Comparison of ENCODE assay signal across 22 cellular contexts in genomic region chr5:139733289-139733688, GRCh38.
DNase-seq lines count a peak whose midpoint lies in the region; ATAC-seq and TF ChIP-seq lines count a peak whose summit lies in the region.
"Had no signal": no experiment of that assay in that cellular context is flagged by ENCODE, and none has a peak within 500 bp of the region (broad histone marks: within the 10 kb centered on the region; RNA-seq: fewer than 3 reads in every experiment).

No MANE protein-coding gene starts in this region.

- H3K9ac ChIP-seq in endodermal cell (ENCODE audit: extremely low read depth, low read length, poor library complexity, severe bottlenecking) (no peak overlapping the region), neuronal stem cell (ENCODE audit: low read depth, low read length, poor library complexity) (peak overlapping the region; percentile 79)
- H3K9ac ChIP-seq: parathyroid adenoma had no signal

- POLR2A ChIA-PET in MCF 10A (lab: Yijun Ruan, JAX) (no interaction called here), Caco-2 (lab: Charles Lee) (no interaction called here)

- H3K9me3 ChIP-seq in breast epithelium (no peaks in the 10 kb centered on the region), endodermal cell (ENCODE audit: control insufficient read depth, low read length) (no peaks in the 10 kb centered on the region), neuronal stem cell (replicated peaks in 1 of 2; ENCODE audit: control insufficient read depth in 2 of 2, insufficient read depth in 1 of 2, low read depth in 1 of 2, low read length in 2 of 2) (peaks cover 0 to 2% of the 10 kb centered on the region in 2 donors), Caco-2 (no peaks in the 10 kb centered on the region)
- H3K9me3 ChIP-seq: thoracic aorta had no signal

- intact Hi-C loops in breast epithelium (cut with DNase I; ENCODE audit: low total_unique reads) = no loop called here
- intact Hi-C loops in MCF 10A (cut with micrococcal nuclease) = no loop called here
- intact Hi-C loops in Caco-2 (cut with micrococcal nuclease; ENCODE audit: unreplicated experiment) = no loop called here

- no peak overlapping the region for H3K4me3 Mint-ChIP-seq in MCF 10A (ENCODE audit: unreplicated experiment)
- H3K4me3 Mint-ChIP-seq in endodermal cell = no peak overlapping the region
- H3K4me3 Mint-ChIP-seq in Caco-2 (ENCODE audit: unreplicated experiment) = no peak overlapping the region
- H3K4me3 Mint-ChIP-seq: activated CD4-positive, alpha-beta T cell treated with anti-CD3 and anti-CD28 coated beads, Interleukin-2, amount 10 ng/mL, durations not matched to agents 7 days and 5 days; activated CD8-positive, alpha-beta memory T cell treated with anti-CD3 and anti-CD28 coated beads, Interleukin-2, amount 10 ng/mL, durations not matched to agents 7 days and 5 days; activated T-helper 1 cell treated with anti-CD3 and anti-CD28 coated beads, Interleukin-12 subunit alpha, Interleukin-12 subunit beta, Interleukin-2, Interleukin-4 antibody, amounts not matched to agents 30 ng/mL and 10 ng/mL and 1 ng/mL, durations not matched to agents 14 hours and 24 hours and 36 hours had no signal

- BruUV-seq in MCF 10A (replicated peaks; lab: Mats Ljungman, UMichigan) (no TSS peak), Caco-2 (replicated peaks; lab: Mats Ljungman, UMichigan) (no TSS peak)

- no peaks in the 10 kb centered on the region for H3K4me1 ChIP-seq in breast epithelium
- no peaks in the 10 kb centered on the region for H3K4me1 ChIP-seq in endodermal cell (ENCODE audit: control insufficient read depth, insufficient read depth, low read length)
- H3K4me1 ChIP-seq in neuronal stem cell (ENCODE audit: control insufficient read depth in 2 of 2, insufficient read depth in 1 of 2, low read depth in 1 of 2, low read length in 2 of 2) = peaks cover 12 to 14% of the 10 kb centered on the region in 2 donors
- H3K4me1 ChIP-seq in Caco-2 = peaks cover 3% of the 10 kb centered on the region; the same call in 1 of the 2 replicates
- H3K4me1 ChIP-seq: parathyroid adenoma had no signal

- H3K79me1 ChIP-seq in neuronal stem cell (ENCODE audit: low read depth, low read length) = no peaks in the 10 kb centered on the region

- CTCF ChIA-PET in MCF 10A (lab: Yijun Ruan, JAX) = interaction anchor here (1.0 kb wide), 1 partner anchor 98 kb away, joined by 3 read pairs; no protein-coding TSS in a partner anchor
- CTCF ChIA-PET in Caco-2 (lab: Charles Lee) = no interaction called here

- no peak overlapping the region for H2AFZ ChIP-seq in neuronal stem cell (ENCODE audit: low read length)
- H2AFZ ChIP-seq: parathyroid adenoma had no signal

- no peak overlapping the region for H3K4me2 ChIP-seq in neuronal stem cell (ENCODE audit: insufficient read depth, low read length, poor library complexity, severe bottlenecking)

- peak overlapping the region; percentile 98 for H2BK120ac ChIP-seq in neuronal stem cell (ENCODE audit: low read depth, low read length)

- no peaks in the 10 kb centered on the region for H3K36me3 Mint-ChIP-seq in MCF 10A (ENCODE audit: insufficient read depth, unreplicated experiment)
- H3K36me3 Mint-ChIP-seq in endodermal cell (ENCODE audit: low read depth) = no peaks in the 10 kb centered on the region
- H3K36me3 Mint-ChIP-seq in Caco-2 (ENCODE audit: insufficient read depth, unreplicated experiment) = no peaks in the 10 kb centered on the region
- H3K36me3 Mint-ChIP-seq: activated CD8-positive, alpha-beta memory T cell treated with anti-CD3 and anti-CD28 coated beads, Interleukin-2, amount 10 ng/mL, durations not matched to agents 7 days and 5 days; activated naive CD4-positive, alpha-beta T cell treated with anti-CD3 and anti-CD28 coated beads, Interleukin-2, amount 50 U/mL, for 72 hours had no signal

- peak overlapping the region; percentile 99 for H3K18ac ChIP-seq in neuronal stem cell (ENCODE audit: low read length)

- no peak for TF ChIP-seq POLR2A in breast epithelium (IDR thresholded peaks at IDR 0.05)

- H3K9me3 Mint-ChIP-seq in MCF 10A (ENCODE audit: unreplicated experiment) (no peaks in the 10 kb centered on the region), endodermal cell (no peaks in the 10 kb centered on the region), Caco-2 (ENCODE audit: unreplicated experiment) (no peaks in the 10 kb centered on the region)
- H3K9me3 Mint-ChIP-seq: activated CD4-positive, alpha-beta T cell treated with anti-CD3 and anti-CD28 coated beads, Interleukin-2, amount 10 ng/mL, durations not matched to agents 7 days and 5 days; activated naive CD4-positive, alpha-beta T cell treated with anti-CD3 and anti-CD28 coated beads, Interleukin-2, amount 50 U/mL, for 72 hours; activated T-helper 1 cell treated with anti-CD3 and anti-CD28 coated beads, Interleukin-12 subunit alpha, Interleukin-12 subunit beta, Interleukin-2, Interleukin-4 antibody, amounts not matched to agents 30 ng/mL and 10 ng/mL and 1 ng/mL, durations not matched to agents 14 hours and 24 hours and 36 hours had no signal

- DNase-seq in breast epithelium (ENCODE audit: low spot score in 2 of 2) (no peak), MCF 10A (ENCODE audit: unreplicated experiment) (no peak), endodermal cell (no peak), neuronal stem cell (ENCODE audit: low spot score) (no peak), Caco-2 (no peak), NCI-H2029 (lab: John Stamatoyannopoulos, UW) (no peak), HCEC 1CT (no peak)
- DNase-seq: 8988T; activated CD4-positive, alpha-beta T cell treated with anti-CD3 and anti-CD28 coated beads, Interleukin-2, amount 10 ng/mL, durations not matched to agents 7 days and 5 days; activated CD8-positive, alpha-beta memory T cell treated with anti-CD3 and anti-CD28 coated beads, Interleukin-2, amount 10 ng/mL, durations not matched to agents 7 days and 5 days; DMS79 treated with DMSO at 0.1 percent for 48 hours; effector CD8-positive, alpha-beta T cell; NCI-H1092; NCI-H1930; NCI-H345; Right ventricle myocardium superior had no signal

- H3K27ac ChIP-seq in breast epithelium (peak overlapping the region; percentile 38 to 40), endodermal cell (ENCODE audit: low read depth, low read length) (peak overlapping the region; percentile 93), neuronal stem cell (replicated peaks; ENCODE audit: low read length) (peak overlapping the region; percentile 3)
- H3K27ac ChIP-seq: parathyroid adenoma, thoracic aorta had no signal

- peak overlapping the region; percentile 92 for H2BK5ac ChIP-seq in neuronal stem cell (ENCODE audit: low read length)

- 87 to 94% methylated on average over 2 to 4 of the region's 4 CpGs for WGBS in endodermal cell (ENCODE audit: insufficient coverage in 1 of 2, insufficient read length in 1 of 2), 2 experiments
- no CpG with 5 or more reads among the region's 4 CpGs for WGBS in neuronal stem cell (ENCODE audit: extremely low coverage in 2 of 2, insufficient read length in 2 of 2, insufficient replicate concordance in 1 of 2), 2 donors

- H3K27me3 ChIP-seq in breast epithelium (no peaks in the 10 kb centered on the region), endodermal cell (ENCODE audit: control insufficient read depth, insufficient read depth, low read length, poor library complexity, severe bottlenecking) (no peaks in the 10 kb centered on the region), neuronal stem cell (ENCODE audit: control insufficient read depth in 3 of 3, insufficient read depth in 3 of 3, low read depth in 1 of 3, low read length in 3 of 3) (no peaks in the 10 kb centered on the region), Caco-2 (replicated peaks; ENCODE audit: control insufficient read depth, insufficient read depth, low read length) (no peaks in the 10 kb centered on the region)

- H3K27ac Mint-ChIP-seq in MCF 10A (ENCODE audit: low read depth, unreplicated experiment) (no peak overlapping the region), endodermal cell (no peak overlapping the region), Caco-2 (ENCODE audit: unreplicated experiment) (no peak overlapping the region)
- H3K27ac Mint-ChIP-seq: activated CD4-positive, alpha-beta T cell treated with anti-CD3 and anti-CD28 coated beads, Interleukin-2, amount 10 ng/mL, durations not matched to agents 7 days and 5 days; activated CD8-positive, alpha-beta memory T cell treated with anti-CD3 and anti-CD28 coated beads, Interleukin-2, amount 10 ng/mL, durations not matched to agents 7 days and 5 days; activated T-helper 1 cell treated with anti-CD3 and anti-CD28 coated beads, Interleukin-12 subunit alpha, Interleukin-12 subunit beta, Interleukin-2, Interleukin-4 antibody, amounts not matched to agents 30 ng/mL and 10 ng/mL and 1 ng/mL, durations not matched to agents 14 hours and 24 hours and 36 hours had no signal

- H2BK12ac ChIP-seq in neuronal stem cell (ENCODE audit: low read length) = peak overlapping the region; percentile 99

- H3K4me3 ChIP-seq in breast epithelium (no peak overlapping the region), endodermal cell (ENCODE audit: low read length) (no peak overlapping the region), neuronal stem cell (ENCODE audit: low read length in 2 of 2) (no peak overlapping the region), Caco-2 (ENCODE audit: low read depth, low read length) (no peak overlapping the region)
- H3K4me3 ChIP-seq: lung, thoracic aorta had no signal

- H2BK15ac ChIP-seq in neuronal stem cell (ENCODE audit: low read length) = peak overlapping the region; percentile 100

- H3K4me1 Mint-ChIP-seq in MCF 10A (ENCODE audit: insufficient read depth, unreplicated experiment) (no peaks in the 10 kb centered on the region), endodermal cell (no peaks in the 10 kb centered on the region), Caco-2 (ENCODE audit: low read depth, unreplicated experiment) (no peaks in the 10 kb centered on the region)
- H3K4me1 Mint-ChIP-seq: activated CD4-positive, alpha-beta T cell treated with anti-CD3 and anti-CD28 coated beads, Interleukin-2, amount 10 ng/mL, durations not matched to agents 7 days and 5 days; activated CD8-positive, alpha-beta memory T cell treated with anti-CD3 and anti-CD28 coated beads, Interleukin-2, amount 10 ng/mL, durations not matched to agents 7 days and 5 days had no signal

- H2AK5ac ChIP-seq in neuronal stem cell (ENCODE audit: low read depth, low read length) = peak overlapping the region; percentile 97

- peak overlapping the region; percentile 78 for H3K23ac ChIP-seq in neuronal stem cell (ENCODE audit: low read depth, low read length, poor library complexity)

- no peak overlapping the region for H3K14ac ChIP-seq in neuronal stem cell (ENCODE audit: low read length)

- no peaks in the 10 kb centered on the region for H3K27me3 Mint-ChIP-seq in MCF 10A (ENCODE audit: insufficient read depth, unreplicated experiment)
- H3K27me3 Mint-ChIP-seq in endodermal cell (ENCODE audit: insufficient read depth) = no peaks in the 10 kb centered on the region
- no peaks in the 10 kb centered on the region for H3K27me3 Mint-ChIP-seq in Caco-2 (ENCODE audit: insufficient read depth, unreplicated experiment)
- H3K27me3 Mint-ChIP-seq: activated CD4-positive, alpha-beta T cell treated with anti-CD3 and anti-CD28 coated beads, Interleukin-2, amount 10 ng/mL, durations not matched to agents 7 days and 5 days; activated CD8-positive, alpha-beta memory T cell treated with anti-CD3 and anti-CD28 coated beads, Interleukin-2, amount 10 ng/mL, durations not matched to agents 7 days and 5 days had no signal

- no peak for TF ChIP-seq CTCF in breast epithelium (IDR thresholded peaks at IDR 0.05)
- TF ChIP-seq CTCF in MCF 10A (IDR thresholded peaks at IDR 0.05; ENCODE audit: unreplicated experiment) = no peak
- no peak for TF ChIP-seq CTCF in endodermal cell (conservative IDR thresholded peaks at IDR 0.05)
- no peak for TF ChIP-seq CTCF in Caco-2 (IDR thresholded peaks at IDR 0.05; ENCODE audit: insufficient read depth in 1 of 2, low read depth in 1 of 2, low read length in 1 of 2, severe bottlenecking in 1 of 2, unreplicated experiment in 1 of 2)

- H4K8ac ChIP-seq in neuronal stem cell (ENCODE audit: low read depth, low read length) = no peak overlapping the region

- no peak overlapping the region for H4K91ac ChIP-seq in neuronal stem cell (ENCODE audit: low read depth, low read length, poor library complexity)

- H3K4ac ChIP-seq in neuronal stem cell (ENCODE audit: low read length) = peak overlapping the region; percentile 91

- H3K36me3 ChIP-seq in breast epithelium (no peaks in the 10 kb centered on the region), endodermal cell (ENCODE audit: control insufficient read depth, insufficient read depth, low read length) (no peaks in the 10 kb centered on the region), neuronal stem cell (replicated peaks in 1 of 2; ENCODE audit: control insufficient read depth in 2 of 2, insufficient read depth in 2 of 2, low read length in 2 of 2) (no peaks in the 10 kb centered on the region), Caco-2 (ENCODE audit: control insufficient read depth, insufficient read depth, low read length) (no peaks in the 10 kb centered on the region)
- H3K36me3 ChIP-seq: thoracic aorta had no signal

- no peak for ATAC-seq in GM18873 (IDR thresholded peaks at IDR 0.05; ENCODE audit: low FRiP score, unreplicated experiment)
- ATAC-seq: activated CD8-positive, alpha-beta memory T cell treated with anti-CD3 and anti-CD28 coated beads, Interleukin-2, amount 10 ng/mL, durations not matched to agents 7 days and 5 days; activated naive CD4-positive, alpha-beta T cell treated with anti-CD3 and anti-CD28 coated beads, Interleukin-2, amount 50 U/mL, for 72 hours had no signal

Comparison
In these comparisons a context has a peak if more than half of its experiments do, and no peak if none do; other contexts are left out.
1. H3K27ac ChIP-seq: peak in every context shown above with its lines; median percentile 93 in endodermal cell; 39 in breast epithelium; 3 in neuronal stem cell.